In genomic region chr16:72847187-72848044, GRCh38 we compare ENCODE assay signal across 8 cellular contexts.
DNase-seq lines count a peak whose midpoint lies in the region; ATAC-seq and TF ChIP-seq lines count a peak whose summit lies in the region.

No MANE protein-coding gene starts in this region.

- intact Hi-C loops in adrenal gland (cut with DNase I), result loop anchor here in 1 of 2 donors (10.0 kb wide), 1 partner anchor 107 kb away; no protein-coding TSS in a partner anchor

- peaks cover 15 to 47% of the 10 kb centered on the region in 2 donors for H3K4me1 ChIP-seq in adrenal gland (replicated peaks in 1 of 2)

- H3K27me3 Mint-ChIP-seq in type B pancreatic cell, result no peaks in the 10 kb centered on the region

- H3K27me3 ChIP-seq in adrenal gland, result no peaks in the 10 kb centered on the region

- peaks cover 55% of the 10 kb centered on the region for H3K4me1 Mint-ChIP-seq in type B pancreatic cell (ENCODE audit: unreplicated experiment)

- 70 to 73% (median 71%) methylated on average over 11 of the region's 11 CpGs for WGBS in adrenal gland, 4 donors

- H3K27ac ChIP-seq in adrenal gland, result peak overlapping the region in 3 of 5 donors; percentile 90 to 94 (median 92)

- DNase-seq in activated CD4-positive, alpha-beta T cell treated with anti-CD3 and anti-CD28 coated beads for 48 hours, result peak; percentile 25
- DNase-seq in activated CD4-positive, alpha-beta T cell treated with anti-CD3 and anti-CD28 coated beads for 1 hour, result no peak
- peak; percentile 18 for DNase-seq in HT1080 (ENCODE audit: low read depth)
- peak in 4 of 7 donors; percentile 30 to 72 (median 54) for DNase-seq in adrenal gland
- peak; percentile 69 for DNase-seq in iPS-NIHi7 (ENCODE audit: extremely low spot score)
- no peak for DNase-seq in type B pancreatic cell (ENCODE audit: extremely low spot score, unreplicated experiment)

- peak overlapping the region; percentile 9 for H3K27ac Mint-ChIP-seq in type B pancreatic cell

- no peak overlapping the region for H3K4me3 ChIP-seq in adrenal gland

- ATAC-seq in HG02588 (IDR thresholded peaks at IDR 0.05; ENCODE audit: unreplicated experiment) (no peak), HG02763 (IDR thresholded peaks at IDR 0.05; ENCODE audit: unreplicated experiment) (no peak)

- H3K9me3 ChIP-seq in adrenal gland (replicated peaks in 1 of 3), result no peaks in the 10 kb centered on the region

- H3K4me3 Mint-ChIP-seq in type B pancreatic cell, result peak overlapping the region; percentile 49

- H3K9me3 Mint-ChIP-seq in type B pancreatic cell, result no peaks in the 10 kb centered on the region

- peaks cover 11% of the 10 kb centered on the region for H3K36me3 Mint-ChIP-seq in type B pancreatic cell

- TF ChIP-seq CTCF in adrenal gland (IDR thresholded peaks at IDR 0.05), result peak in 4 of 6 experiments; percentile 34 to 41 (median 36)
- TF ChIP-seq CTCF in type B pancreatic cell (conservative IDR thresholded peaks at IDR 0.05), result peak; percentile 67

- no peaks in the 10 kb centered on the region for H3K36me3 ChIP-seq in adrenal gland (replicated peaks in 1 of 2)

- no peak for TF ChIP-seq POLR2A in adrenal gland (IDR thresholded peaks at IDR 0.05)

Comparison
In these comparisons a context has a peak if more than half of its experiments do, and no peak if none do; other contexts are left out.
1. DNase-seq: peak in activated CD4-positive, alpha-beta T cell treated with anti-CD3 and anti-CD28 coated beads for 48 hours (single experiment), HT1080 (single experiment), adrenal gland (4 of 7) and iPS-NIHi7 (single experiment); none in activated CD4-positive, alpha-beta T cell treated with anti-CD3 and anti-CD28 coated beads for 1 hour (single experiment) and type B pancreatic cell (single experiment).